Comparison of ENCODE assay signal across 15 cellular contexts in the genomic region with DNA sequence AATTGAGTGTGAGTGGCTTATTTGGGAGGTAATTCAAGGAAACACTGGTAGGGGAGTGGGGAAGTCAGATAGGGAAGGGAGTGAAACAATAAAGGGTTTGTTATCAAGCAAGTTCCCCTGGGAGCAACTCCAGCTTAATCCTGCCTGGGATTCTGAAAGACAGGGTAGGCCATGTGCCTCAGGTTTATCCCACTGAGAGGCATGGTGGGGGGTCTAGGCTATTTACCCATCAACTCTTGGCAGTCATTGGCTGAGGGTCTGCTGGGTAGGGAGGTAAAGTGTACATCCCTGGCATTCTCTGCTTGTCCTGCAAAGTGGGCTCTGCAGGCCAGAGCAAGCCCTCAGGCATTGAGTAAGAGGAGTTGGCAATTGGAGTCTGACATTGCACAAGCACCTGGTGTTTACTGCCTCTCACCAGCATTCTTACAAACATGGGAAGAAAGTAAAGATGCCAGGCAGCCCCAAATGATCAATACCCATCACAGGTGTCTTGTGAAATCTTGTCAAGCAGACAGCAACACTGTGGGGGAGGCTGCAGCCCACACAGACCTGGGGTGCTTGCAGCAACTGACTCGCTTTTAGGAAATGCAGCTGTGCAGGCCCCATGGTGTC.
DNase-seq lines count a peak whose midpoint lies in the region; ATAC-seq, FAIRE-seq and TF ChIP-seq lines count a peak whose summit lies in the region.
"Had no signal": no experiment of that assay in that cellular context is flagged by ENCODE, and none has a peak within 500 bp of the region (broad histone marks: within the 10 kb centered on the region; RNA-seq: fewer than 3 reads in every experiment).

No MANE protein-coding gene starts in this region.

- 40% methylated on average over 1 of the region's 1 CpG for WGBS in liver
- WGBS in HepG2 (ENCODE audit: low lambda C conversion rate): 0% methylated on average over 1 of the region's 1 CpG

- H3K27ac Mint-ChIP-seq in CD4-positive, alpha-beta T cell: no peak overlapping the region
- H3K27ac Mint-ChIP-seq: activated CD4-positive, alpha-beta T cell treated with anti-CD3 and anti-CD28 coated beads, Interleukin-2, amount 10 ng/mL, durations not matched to agents 7 days and 5 days; stimulated activated naive B cell treated with anti-CD40 and anti-IgM and Interleukin-4, amounts not matched to agents 10 μg/mL and 1 μg/mL and 100 μg/mL, for 72 hours; T-helper 17 cell had no signal

- TF ChIP-seq POLR2A in HepG2 (IDR thresholded peaks at IDR 0.05; ENCODE audit: insufficient read depth in 1 of 2, low read depth in 2 of 2, low read length in 2 of 2): no peak

- H3K4me2 ChIP-seq in HepG2 (ENCODE audit: low read depth, low read length): no peak overlapping the region

- H3K36me3 ChIP-seq in liver (ENCODE audit: control insufficient read depth in 4 of 4, insufficient read depth in 3 of 4, low read depth in 1 of 4, low read length in 3 of 4): no peaks in the 10 kb centered on the region
- H3K36me3 ChIP-seq in HepG2 (replicated peaks in 1 of 2; ENCODE audit: control insufficient read depth in 1 of 2, insufficient read depth in 2 of 2, low read length in 2 of 2): no peaks in the 10 kb centered on the region

- intact Hi-C loops in HepG2 (cut with micrococcal nuclease; ENCODE audit: unreplicated experiment): no loop called here
- intact Hi-C loops in CD4-positive, alpha-beta T cell (cut with DNase I, micrococcal nuclease): no loop called here

- no peak for FAIRE-seq in HepG2 (lab: Jason Lieb, UNC)

- no peak for TF ChIP-seq RAD21 in liver (IDR thresholded peaks at IDR 0.05)
- TF ChIP-seq RAD21 in HepG2 (CRISPR knock-in tag; IDR thresholded peaks at IDR 0.05): no peak

- no peaks in the 10 kb centered on the region for H3K27me3 Mint-ChIP-seq in CD4-positive, alpha-beta T cell
- H3K27me3 Mint-ChIP-seq: stimulated activated naive B cell treated with anti-CD40 and anti-IgM and Interleukin-4, amounts not matched to agents 10 μg/mL and 1 μg/mL and 100 μg/mL, for 72 hours; T-helper 17 cell had no signal

- peaks cover 0 to 3% (median 3%) of the 10 kb centered on the region in 4 donors for H3K4me1 ChIP-seq in liver (ENCODE audit: control insufficient read depth in 4 of 4, insufficient read depth in 4 of 4, low read length in 3 of 4)
- peaks cover 18% of the 10 kb centered on the region for H3K4me1 ChIP-seq in HepG2 (ENCODE audit: insufficient read depth, low read length)
- H3K4me1 ChIP-seq: parathyroid adenoma had no signal

- H3K4me1 Mint-ChIP-seq in CD4-positive, alpha-beta T cell (ENCODE audit: low read depth): no peaks in the 10 kb centered on the region
- H3K4me1 Mint-ChIP-seq: activated CD4-positive, alpha-beta T cell treated with anti-CD3 and anti-CD28 coated beads, Interleukin-2, amount 10 ng/mL, durations not matched to agents 7 days and 5 days; stimulated activated naive B cell treated with anti-CD40 and anti-IgM and Interleukin-4, amounts not matched to agents 10 μg/mL and 1 μg/mL and 100 μg/mL, for 72 hours had no signal

- H3K27ac ChIP-seq in liver (ENCODE audit: low read depth in 1 of 2, low read length in 2 of 2): no peak overlapping the region
- no peak overlapping the region for H3K27ac ChIP-seq in HepG2 (ENCODE audit: extremely low read length, insufficient read depth, low read length)
- no peak overlapping the region for H3K27ac ChIP-seq in epithelial cell of prostate
- H3K27ac ChIP-seq in CD4-positive, alpha-beta T cell (ENCODE audit: low read depth, low read length): no peak overlapping the region
- H3K27ac ChIP-seq: HL-60, parathyroid adenoma had no signal

- no peak overlapping the region for H3K4me3 ChIP-seq in liver (ENCODE audit: low read depth in 1 of 3, low read length in 3 of 3)
- H3K4me3 ChIP-seq in HepG2 (replicated peaks in 1 of 3; ENCODE audit: insufficient read depth in 1 of 3, low read depth in 2 of 3, low read length in 3 of 3): no peak overlapping the region

- H3K4me3 Mint-ChIP-seq in CD4-positive, alpha-beta T cell: no peak overlapping the region
- H3K4me3 Mint-ChIP-seq: activated CD4-positive, alpha-beta T cell treated with anti-CD3 and anti-CD28 coated beads, Interleukin-2, amount 10 ng/mL, durations not matched to agents 7 days and 5 days; stimulated activated naive B cell treated with anti-CD40 and anti-IgM and Interleukin-4, amounts not matched to agents 10 μg/mL and 1 μg/mL and 100 μg/mL, for 72 hours; T-helper 17 cell had no signal

- in situ Hi-C loops in HepG2 (cut with HindIII; ENCODE audit: extremely low pct_ligation_motif_present, low pct_unique_long_range_greater_than_20kb): no loop called here

- BruUV-seq in HepG2 (replicated peaks; lab: Mats Ljungman, UMichigan): no TSS peak

- no peak overlapping the region for H2AFZ ChIP-seq in HepG2 (ENCODE audit: low read length)
- H2AFZ ChIP-seq: parathyroid adenoma had no signal

- H3K36me3 Mint-ChIP-seq in CD4-positive, alpha-beta T cell (ENCODE audit: low read depth): no peaks in the 10 kb centered on the region
- H3K36me3 Mint-ChIP-seq: stimulated activated naive B cell treated with anti-CD40 and anti-IgM and Interleukin-4, amounts not matched to agents 10 μg/mL and 1 μg/mL and 100 μg/mL, for 72 hours had no signal

- no peaks in the 10 kb centered on the region for H3K9me3 Mint-ChIP-seq in CD4-positive, alpha-beta T cell
- H3K9me3 Mint-ChIP-seq: activated CD4-positive, alpha-beta T cell treated with anti-CD3 and anti-CD28 coated beads, Interleukin-2, amount 10 ng/mL, durations not matched to agents 7 days and 5 days; stimulated activated naive B cell treated with anti-CD40 and anti-IgM and Interleukin-4, amounts not matched to agents 10 μg/mL and 1 μg/mL and 100 μg/mL, for 72 hours had no signal

- no peaks in the 10 kb centered on the region for H3K27me3 ChIP-seq in liver (ENCODE audit: control insufficient read depth in 4 of 4, insufficient read depth in 4 of 4, low read length in 3 of 4)
- no peaks in the 10 kb centered on the region for H3K27me3 ChIP-seq in HepG2 (ENCODE audit: control insufficient read depth in 1 of 2, insufficient read depth in 2 of 2, low read length in 2 of 2)
- H3K27me3 ChIP-seq in CD4-positive, alpha-beta T cell (ENCODE audit: control insufficient read depth, insufficient read depth, low read length): no peaks in the 10 kb centered on the region

- TF ChIP-seq EP300 in HepG2 (IDR thresholded peaks at IDR 0.05; ENCODE audit: low read depth in 2 of 2, low read length in 2 of 2): no peak
- TF ChIP-seq EP300 in HepG2 (CRISPR knock-in tag; IDR thresholded peaks at IDR 0.05; ENCODE audit: borderline replicate concordance): no peak

- H3K9me3 ChIP-seq in liver (ENCODE audit: control insufficient read depth in 4 of 4, low read length in 3 of 4): no peaks in the 10 kb centered on the region
- H3K9me3 ChIP-seq in HepG2 (ENCODE audit: low read length): no peaks in the 10 kb centered on the region
- H3K9me3 ChIP-seq in CD4-positive, alpha-beta T cell (ENCODE audit: control insufficient read depth, low read length): no peaks in the 10 kb centered on the region

- H3K9ac ChIP-seq in liver (ENCODE audit: low read depth in 1 of 2, low read length in 2 of 2) (no peak overlapping the region), HepG2 (ENCODE audit: insufficient read depth, low read depth, low read length) (no peak overlapping the region)
- H3K9ac ChIP-seq: parathyroid adenoma had no signal

- ATAC-seq in HepG2 (no peak), GM21515 (IDR thresholded peaks at IDR 0.05; ENCODE audit: unreplicated experiment) (no peak)
- ATAC-seq in CD4-positive, alpha-beta T cell (ENCODE audit: poor library complexity): no peak
- ATAC-seq: stimulated activated naive B cell treated with anti-CD40 and anti-IgM and Interleukin-4, amounts not matched to agents 10 μg/mL and 1 μg/mL and 100 μg/mL, for 72 hours; T-helper 17 cell had no signal

- POLR2A ChIA-PET in HepG2 (lab: Yijun Ruan, JAX): no interaction called here
- POLR2A ChIA-PET in CD4-positive, alpha-beta T cell (lab: Charles Lee): no interaction called here

- H4K20me1 ChIP-seq in HepG2 (ENCODE audit: insufficient read depth, low read length): no peaks in the 10 kb centered on the region

- no peak for DNase-seq in HepG2 (ENCODE audit: low spot score)
- DNase-seq in NCI-H526 (lab: John Stamatoyannopoulos, UW): peak; percentile 75 to 90
- peak; percentile 20 for DNase-seq in epithelial cell of prostate (ENCODE audit: low read depth, low spot score)
- no peak for DNase-seq in cerebellar cortex (ENCODE audit: low spot score)
- DNase-seq in CD4-positive, alpha-beta T cell: no peak
- no peak for DNase-seq in NCI-H1694 treated with DMSO at 0.1 percent for 48 hours (lab: John Stamatoyannopoulos, UW)
- DNase-seq: activated CD4-positive, alpha-beta T cell treated with anti-CD3 and anti-CD28 coated beads, Interleukin-2, amount 10 ng/mL, durations not matched to agents 7 days and 5 days; midbrain; NCI-H1436; stimulated activated naive B cell treated with anti-CD40 and anti-IgM and Interleukin-4, amounts not matched to agents 10 μg/mL and 1 μg/mL and 100 μg/mL, for 72 hours; T-helper 17 cell had no signal

- CTCF ChIA-PET in HepG2 (lab: Yijun Ruan, JAX; ENCODE audit: low intra/inter-chr PET ratio, low total read pairs): no interaction called here
- CTCF ChIA-PET in CD4-positive, alpha-beta T cell (lab: Charles Lee): no interaction called here

- no peaks in the 10 kb centered on the region for H3K79me2 ChIP-seq in HepG2 (ENCODE audit: insufficient read depth, low read length)
- H3K79me2 ChIP-seq: parathyroid adenoma had no signal

- TF ChIP-seq CTCF in liver (IDR thresholded peaks at IDR 0.05; ENCODE audit: low read depth, low read length, missing input control): no peak
- TF ChIP-seq CTCF in HepG2 (CRISPR knock-in tag; IDR thresholded peaks at IDR 0.05): no peak
- TF ChIP-seq CTCF in CD4-positive, alpha-beta T cell (IDR thresholded peaks at IDR 0.05): no peak

TF ChIP-seq in liver, 16 proteins besides CTCF, POLR2A, EP300 and RAD21 (continues in another document):
- TF ChIP-seq, protein P1, sequence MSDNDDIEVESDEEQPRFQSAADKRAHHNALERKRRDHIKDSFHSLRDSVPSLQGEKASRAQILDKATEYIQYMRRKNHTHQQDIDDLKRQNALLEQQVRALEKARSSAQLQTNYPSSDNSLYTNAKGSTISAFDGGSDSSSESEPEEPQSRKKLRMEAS (IDR thresholded peaks at IDR 0.05): no peak
- peak; percentile 53 for TF ChIP-seq FOXA2 (IDR thresholded peaks at IDR 0.05)
- peak in 1 of 2 donors; percentile 51 for TF ChIP-seq RXRA (IDR thresholded peaks at IDR 0.05)
- TF ChIP-seq HNF4A (conservative IDR thresholded peaks at IDR 0.05): peak; percentile 16 to 45
- TF ChIP-seq EGR1 (IDR thresholded peaks at IDR 0.05; ENCODE audit: low read depth in 2 of 2): no peak

TF ChIP-seq in HepG2, 621 proteins besides CTCF, POLR2A, EP300 and RAD21 (continues in another document):
- TF ChIP-seq TOE1 (CRISPR knock-in tag; IDR thresholded peaks at IDR 0.05): no peak
- TF ChIP-seq PCBP1 (IDR thresholded peaks at IDR 0.05; ENCODE audit: borderline replicate concordance, low read depth, low read length): no peak
- no peak for TF ChIP-seq SNAPC2 (CRISPR knock-in tag; IDR thresholded peaks at IDR 0.05)
- TF ChIP-seq ZNF720 (CRISPR knock-in tag; IDR thresholded peaks at IDR 0.05): no peak
- TF ChIP-seq ZNF766 (CRISPR knock-in tag; IDR thresholded peaks at IDR 0.05; ENCODE audit: borderline replicate concordance): no peak
- no peak for TF ChIP-seq CBX2 (IDR thresholded peaks at IDR 0.05; ENCODE audit: low read depth, low read length)
- no peak for TF ChIP-seq CBX2 (CRISPR knock-in tag; IDR thresholded peaks at IDR 0.05; ENCODE audit: low read depth)

Comparison
In these comparisons a context has a peak if more than half of its experiments do, and no peak if none do; other contexts are left out.
1. DNase-seq: peak in NCI-H526 (2 of 2) and epithelial cell of prostate (single experiment); none in HepG2 (single experiment), cerebellar cortex (single experiment), CD4-positive, alpha-beta T cell (0 of 10) and NCI-H1694 treated with DMSO at 0.1 percent for 48 hours (single experiment).